9 cellular contexts compared by ENCODE assay signal in the genomic region with DNA sequence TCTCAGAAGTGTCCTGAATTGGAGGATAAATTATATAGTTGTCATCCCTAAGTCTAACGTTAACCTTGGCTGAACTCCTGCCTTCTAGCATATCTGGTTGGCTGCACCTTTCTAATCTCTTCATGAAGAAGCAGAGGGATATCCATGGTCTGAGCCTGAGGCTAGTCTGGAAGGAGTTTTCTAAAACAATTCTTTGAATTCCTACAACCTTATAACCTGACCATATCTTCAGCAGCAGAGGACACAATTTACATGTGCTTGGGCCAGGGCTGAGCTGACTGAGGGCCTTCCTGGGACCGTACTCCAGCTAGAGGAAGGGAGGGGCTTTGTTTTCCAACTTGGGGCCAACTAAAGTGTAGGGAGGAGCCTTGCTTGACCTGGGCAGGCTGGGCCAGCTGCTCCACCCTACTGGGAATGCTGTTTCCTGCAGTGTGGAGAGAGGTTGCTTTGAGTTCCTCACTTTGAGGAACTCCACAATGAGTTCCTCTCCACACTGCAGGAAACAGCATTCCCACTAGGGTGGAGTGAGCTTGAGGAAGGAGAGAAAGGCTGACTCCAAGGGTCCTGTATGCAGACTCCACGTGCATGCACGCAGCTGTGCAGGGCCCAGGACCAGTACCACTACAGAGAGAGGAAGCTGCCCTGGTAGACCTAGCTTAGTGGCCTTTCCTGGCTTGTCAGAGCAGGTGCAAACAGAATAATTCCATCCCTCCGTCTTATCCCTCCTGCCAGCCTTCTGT. TPM values are rescaled to one million over a fixed set of nuclear protein-coding genes. Genes with fewer than 3 reads are reported as not detected.
DNase-seq lines count a peak whose midpoint lies in the region; ATAC-seq lines count a peak whose summit lies in the region.
"Had no signal": no experiment of that assay in that cellular context is flagged by ENCODE, and none has a peak within 500 bp of the region (broad histone marks: within the 10 kb centered on the region; RNA-seq: fewer than 3 reads in every experiment).

No MANE protein-coding gene starts in this region.

- H3K27ac Mint-ChIP-seq in stimulated activated naive CD8-positive, alpha-beta T cell treated with anti-CD3 and anti-CD28 coated beads, Interleukin-15, amount 100 ng/mL, for 72 hours = no peak overlapping the region
- H3K27ac Mint-ChIP-seq in naive thymus-derived CD4-positive, alpha-beta T cell = peak overlapping the region in 7 of 9 donors; percentile 44 to 84 (median 50)

- H3K4me3 ChIP-seq in esophagus (ENCODE audit: low read depth in 1 of 2, low read length in 2 of 2) = no peak overlapping the region
- no peak overlapping the region for H3K4me3 ChIP-seq in naive thymus-derived CD4-positive, alpha-beta T cell (ENCODE audit: low read length)
- H3K4me3 ChIP-seq: PC-9 had no signal

- peak; percentile 30 for ATAC-seq in stimulated activated naive CD8-positive, alpha-beta T cell treated with anti-CD3 and anti-CD28 coated beads, Interleukin-15, amount 100 ng/mL, for 72 hours
- no peak for ATAC-seq in stimulated activated naive CD8-positive, alpha-beta T cell treated with anti-CD3 and anti-CD28 coated beads, Interleukin-15, Interleukin-2, amounts not matched to agents 100 U/mL and 50 U/mL, for 24 hours
- no peak for ATAC-seq in naive thymus-derived CD4-positive, alpha-beta T cell
- no peak for ATAC-seq in GM19455 (IDR thresholded peaks at IDR 0.05; ENCODE audit: unreplicated experiment)

- POLR2A ChIA-PET in naive thymus-derived CD4-positive, alpha-beta T cell (lab: Charles Lee) = no interaction called here

- WGBS in esophagus, 2 donors = 31 to 37% methylated on average over 5 of the region's 5 CpGs

- no peak for DNase-seq in stimulated activated naive CD8-positive, alpha-beta T cell treated with anti-CD3 and anti-CD28 coated beads, Interleukin-15, amount 100 ng/mL, for 72 hours
- DNase-seq in stimulated activated naive CD8-positive, alpha-beta T cell treated with anti-CD3 and anti-CD28 coated beads, Interleukin-15, Interleukin-2, amounts not matched to agents 100 U/mL and 50 U/mL, for 24 hours = no peak
- no peak for DNase-seq in naive thymus-derived CD4-positive, alpha-beta T cell
- DNase-seq in KG1 (lab: John Stamatoyannopoulos, UW) (no peak), GM19238 (ENCODE audit: insufficient read length, low spot score) (no peak)
- DNase-seq in NK-92 treated with Interleukin-12 subunit alpha and Interleukin-12 subunit beta, amount 100 ng/mL, for 24 hours (lab: John Stamatoyannopoulos, UW) = no peak

- H3K27me3 ChIP-seq in esophagus (ENCODE audit: control insufficient read depth in 1 of 2, insufficient read depth in 2 of 2, low read length in 2 of 2) = no peaks in the 10 kb centered on the region
- H3K27me3 ChIP-seq in naive thymus-derived CD4-positive, alpha-beta T cell (ENCODE audit: control insufficient read depth in 2 of 2, insufficient read depth in 2 of 2, low read length in 2 of 2) = no peaks in the 10 kb centered on the region

- CTCF ChIA-PET in naive thymus-derived CD4-positive, alpha-beta T cell (lab: Charles Lee) = interaction anchor here (0.5 to 1.3 kb wide), 4 partner anchors 14 to 117 kb away, joined by 3 to 4 read pairs (median 3); no protein-coding TSS in a partner anchor

- H3K27me3 Mint-ChIP-seq in stimulated activated naive CD8-positive, alpha-beta T cell treated with anti-CD3 and anti-CD28 coated beads, Interleukin-15, amount 100 ng/mL, for 72 hours = no peaks in the 10 kb centered on the region
- no peaks in the 10 kb centered on the region for H3K27me3 Mint-ChIP-seq in naive thymus-derived CD4-positive, alpha-beta T cell

- peaks cover 12 to 19% of the 10 kb centered on the region in 2 donors for H3K36me3 ChIP-seq in esophagus (ENCODE audit: control insufficient read depth in 2 of 2, insufficient read depth in 2 of 2, low read length in 1 of 2)
- peaks cover 0 to 74% (median 9%) of the 10 kb centered on the region in 3 experiments for H3K36me3 ChIP-seq in naive thymus-derived CD4-positive, alpha-beta T cell (ENCODE audit: control insufficient read depth in 2 of 3, insufficient read depth in 3 of 3, low read length in 3 of 3)

- intact Hi-C loops in naive thymus-derived CD4-positive, alpha-beta T cell (cut with micrococcal nuclease) = no loop called here

- H3K27ac ChIP-seq in esophagus (ENCODE audit: low read depth in 2 of 2, low read length in 1 of 2) = peak overlapping the region; percentile 69 to 78
- no peak overlapping the region for H3K27ac ChIP-seq in naive thymus-derived CD4-positive, alpha-beta T cell (ENCODE audit: low read depth, low read length)
- H3K27ac ChIP-seq: PC-9 had no signal

- H3K36me3 Mint-ChIP-seq in naive thymus-derived CD4-positive, alpha-beta T cell = peaks cover 0 to 31% (median 6%) of the 10 kb centered on the region in 5 donors

- H3K4me1 ChIP-seq in esophagus (ENCODE audit: control insufficient read depth in 2 of 2, insufficient read depth in 2 of 2, low read length in 1 of 2) = peaks cover 8 to 10% of the 10 kb centered on the region in 2 donors
- H3K4me1 ChIP-seq in naive thymus-derived CD4-positive, alpha-beta T cell (ENCODE audit: control insufficient read depth in 2 of 2, insufficient read depth in 2 of 2, low read length in 2 of 2) = no peaks in the 10 kb centered on the region

- H3K4me1 Mint-ChIP-seq in stimulated activated naive CD8-positive, alpha-beta T cell treated with anti-CD3 and anti-CD28 coated beads, Interleukin-15, amount 100 ng/mL, for 72 hours = peaks cover 14% of the 10 kb centered on the region
- peaks cover 0 to 5% (median 0%) of the 10 kb centered on the region in 7 donors for H3K4me1 Mint-ChIP-seq in naive thymus-derived CD4-positive, alpha-beta T cell

- no peaks in the 10 kb centered on the region for H3K9me3 Mint-ChIP-seq in stimulated activated naive CD8-positive, alpha-beta T cell treated with anti-CD3 and anti-CD28 coated beads, Interleukin-15, amount 100 ng/mL, for 72 hours
- no peaks in the 10 kb centered on the region for H3K9me3 Mint-ChIP-seq in naive thymus-derived CD4-positive, alpha-beta T cell

- H3K9me3 ChIP-seq in esophagus (ENCODE audit: control insufficient read depth in 2 of 2, insufficient read depth in 1 of 2, low read depth in 1 of 2, low read length in 1 of 2) = no peaks in the 10 kb centered on the region
- H3K9me3 ChIP-seq in naive thymus-derived CD4-positive, alpha-beta T cell (ENCODE audit: control insufficient read depth in 2 of 3, low read length in 3 of 3) = no peaks in the 10 kb centered on the region

- H3K4me3 Mint-ChIP-seq in stimulated activated naive CD8-positive, alpha-beta T cell treated with anti-CD3 and anti-CD28 coated beads, Interleukin-15, amount 100 ng/mL, for 72 hours = no peak overlapping the region
- H3K4me3 Mint-ChIP-seq in naive thymus-derived CD4-positive, alpha-beta T cell = no peak overlapping the region

RNA-seq across cellular contexts. Expression of a gene that starts 19.6 kb away (rescaled TPM):
- 1 to 10 TPM; 3.3 to 4.3 TPM for polyA plus RNA-seq in esophagus
- 10 to 100 TPM in 4 of 5 experiments, 1 to 10 TPM in 1; 8.5 to 52.0 (median 20.8) TPM for total RNA-seq in naive thymus-derived CD4-positive, alpha-beta T cell
- 10 to 100 TPM; 25.6 to 36.0 TPM for polyA plus RNA-seq in naive thymus-derived CD4-positive, alpha-beta T cell

RNA-seq across cellular contexts. Expression of a gene that starts 54.1 kb away (rescaled TPM):
- 100 to 1,000 TPM; 100 to 120 TPM for polyA plus RNA-seq in esophagus
- total RNA-seq in naive thymus-derived CD4-positive, alpha-beta T cell = 10 to 100 TPM; 48.8 to 78.6 (median 65.8) TPM
- polyA plus RNA-seq in naive thymus-derived CD4-positive, alpha-beta T cell = 10 to 100 TPM; 53.6 to 61.4 TPM

Comparison
In these comparisons a context has a peak if more than half of its experiments do, and no peak if none do; other contexts are left out.
1. H3K27ac Mint-ChIP-seq: peak in naive thymus-derived CD4-positive, alpha-beta T cell (7 of 9); none in stimulated activated naive CD8-positive, alpha-beta T cell treated with anti-CD3 and anti-CD28 coated beads, Interleukin-15, amount 100 ng/mL, for 72 hours (0 of 2).
2. RNA of a gene that starts 19.6 kb away (polyA plus RNA-seq): 25.6 to 36.0 TPM in naive thymus-derived CD4-positive, alpha-beta T cell; 3.3 to 4.3 TPM in esophagus; every median in the first group is over 4 times any median in the second.